ENCODE assay signal across 22 cellular contexts in the genomic region with DNA sequence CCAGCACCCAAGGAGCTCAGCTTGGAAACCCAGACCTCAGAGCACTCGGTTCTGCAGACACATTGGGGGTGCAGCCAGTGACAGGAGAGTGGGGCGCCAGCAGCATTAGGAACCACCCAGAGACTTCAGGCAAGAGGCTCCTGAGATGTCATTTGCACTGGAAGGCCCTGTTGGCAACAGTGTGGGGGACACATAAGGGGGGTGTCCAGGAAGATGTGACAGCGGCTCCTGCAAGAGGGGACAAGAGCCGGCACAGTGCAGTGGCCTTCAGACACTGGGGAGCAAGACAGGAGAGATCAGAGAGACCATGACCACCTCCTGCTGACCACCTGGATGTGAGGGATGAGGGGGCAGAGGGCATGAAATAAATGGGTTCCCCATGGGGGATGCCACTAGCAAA.
"Had no signal": no experiment of that assay in that cellular context is flagged by ENCODE, and none has a peak within 500 bp of the region (broad histone marks: within the 10 kb centered on the region; RNA-seq: fewer than 3 reads in every experiment).

No MANE protein-coding gene starts in this region.

- H3K27ac Mint-ChIP-seq: activated CD4-positive, alpha-beta memory T cell treated with anti-CD3 and anti-CD28 coated beads for 36 hours; activated naive CD4-positive, alpha-beta T cell treated with anti-CD3 and anti-CD28 coated beads for 36 hours; T-helper 1 cell treated with Interleukin-12 subunit alpha and Interleukin-12 subunit beta and Interleukin-4 antibody, amounts not matched to agents 30 μg/mL and 1 μg/mL, for 36 hours had no signal

- H3K9me3 ChIP-seq: esophagus squamous epithelium, gastrocnemius medialis, left lung, ovary, psoas muscle, right atrium auricular region had no signal

- DNase-seq: activated CD4-positive, alpha-beta memory T cell treated with anti-CD3 and anti-CD28 coated beads for 36 hours; activated CD4-positive, alpha-beta T cell treated with anti-CD3 and anti-CD28 coated beads for 48 hours; activated T-cell treated with anti-CD3 and anti-CD28 coated beads, Interleukin-2, amount 50 U/mL, for 48 hours; aorta; brain microvascular endothelial cell; central memory CD4-positive, alpha-beta T cell; endodermal cell; esophagus squamous epithelium; gastrocnemius medialis; hippocampal formation; kidney glomerular epithelial cell; left lung; ovary; psoas muscle; stimulated activated CD4-positive, alpha-beta T cell treated with anti-CD3 and anti-CD28 coated beads, Interleukin-12 subunit alpha, Interleukin-12 subunit beta, amount 100 ng/mL, for 4 hours; stimulated activated CD4-positive, alpha-beta T cell treated with anti-CD3 and anti-CD28 coated beads, Interleukin-1b, Interleukin-23, amount 100 ng/mL, for 48 hours; T1000 had no signal

- H3K4me3 Mint-ChIP-seq: activated CD4-positive, alpha-beta memory T cell treated with anti-CD3 and anti-CD28 coated beads for 36 hours; activated naive CD4-positive, alpha-beta T cell treated with anti-CD3 and anti-CD28 coated beads for 36 hours; endodermal cell; natural killer cell treated with Interleukin-12 subunit alpha and Interleukin-12 subunit beta and Interleukin-15 and Interleukin-18, amount 100 ng/mL, for 72 hours; T-helper 1 cell treated with Interleukin-12 subunit alpha and Interleukin-12 subunit beta and Interleukin-4 antibody, amounts not matched to agents 30 μg/mL and 1 μg/mL, for 36 hours had no signal

- H3K4me1 ChIP-seq: gastrocnemius medialis, left lung, psoas muscle, right atrium auricular region had no signal

- H3K27me3 Mint-ChIP-seq: activated CD4-positive, alpha-beta memory T cell treated with anti-CD3 and anti-CD28 coated beads for 36 hours; natural killer cell treated with Interleukin-12 subunit alpha and Interleukin-12 subunit beta and Interleukin-15 and Interleukin-18, amount 100 ng/mL, for 72 hours had no signal

- ATAC-seq: gastrocnemius medialis, psoas muscle had no signal

- H3K4me3 ChIP-seq: esophagus squamous epithelium, gastrocnemius medialis, left lung, lung, ovary, psoas muscle, right atrium auricular region had no signal

- H3K36me3 Mint-ChIP-seq: activated CD4-positive, alpha-beta memory T cell treated with anti-CD3 and anti-CD28 coated beads for 36 hours; natural killer cell treated with Interleukin-12 subunit alpha and Interleukin-12 subunit beta and Interleukin-15 and Interleukin-18, amount 100 ng/mL, for 72 hours had no signal

- H3K27ac ChIP-seq: brain microvascular endothelial cell, esophagus squamous epithelium, gastrocnemius medialis, left lung, ovary, psoas muscle, right atrium auricular region had no signal

- H3K27me3 ChIP-seq: brain microvascular endothelial cell, esophagus squamous epithelium, gastrocnemius medialis, left lung, ovary, right atrium auricular region had no signal

- H3K9me3 Mint-ChIP-seq: activated CD4-positive, alpha-beta memory T cell treated with anti-CD3 and anti-CD28 coated beads for 36 hours; activated naive CD4-positive, alpha-beta T cell treated with anti-CD3 and anti-CD28 coated beads for 36 hours; endodermal cell; natural killer cell treated with Interleukin-12 subunit alpha and Interleukin-12 subunit beta and Interleukin-15 and Interleukin-18, amount 100 ng/mL, for 72 hours; T-helper 1 cell treated with Interleukin-12 subunit alpha and Interleukin-12 subunit beta and Interleukin-4 antibody, amounts not matched to agents 30 μg/mL and 1 μg/mL, for 36 hours had no signal

- H3K36me3 ChIP-seq: brain microvascular endothelial cell, esophagus squamous epithelium, gastrocnemius medialis, left lung, ovary, right atrium auricular region had no signal

- H3K4me1 Mint-ChIP-seq: endodermal cell had no signal
